In genomic region chr3:87127286-87127685, GRCh38 we compare ENCODE assay signal across 19 cellular contexts.
"Had no signal": no experiment of that assay in that cellular context is flagged by ENCODE, and none has a peak within 500 bp of the region (broad histone marks: within the 10 kb centered on the region; RNA-seq: fewer than 3 reads in every experiment).

No MANE protein-coding gene starts in this region.

- H3K27me3 ChIP-seq: esophagus squamous epithelium, neural progenitor cell, ovary had no signal

- H3K4me2 ChIP-seq: neural progenitor cell had no signal

- H3K9ac ChIP-seq: neural progenitor cell had no signal

- H2AFZ ChIP-seq: neural progenitor cell had no signal

- H3K27ac ChIP-seq: coronary artery, esophagus squamous epithelium, neural progenitor cell, ovary had no signal

- H3K9me3 ChIP-seq: esophagus squamous epithelium, ovary had no signal

- H3K4me3 ChIP-seq: coronary artery, esophagus squamous epithelium, neural progenitor cell, ovary had no signal

- H3K36me3 ChIP-seq: esophagus squamous epithelium, neural progenitor cell, ovary had no signal

- H3K4me1 ChIP-seq: esophagus squamous epithelium, neural progenitor cell had no signal

- ATAC-seq: activated CD8-positive, alpha-beta T cell treated with anti-CD3 and anti-CD28 coated beads, Interleukin-2, amount 10 ng/mL, durations not matched to agents 7 days and 5 days; left lobe of liver; WTC11 had no signal

- DNase-seq: activated CD4-positive, alpha-beta T cell treated with anti-CD3 and anti-CD28 coated beads, Interleukin-2, amount 10 ng/mL, durations not matched to agents 24 days and 14 days; activated CD8-positive, alpha-beta memory T cell treated with anti-CD3 and anti-CD28 coated beads, Interleukin-2, amount 50 U/mL, for 4 hours; activated CD8-positive, alpha-beta T cell treated with anti-CD3 and anti-CD28 coated beads, Interleukin-2, amount 10 ng/mL, durations not matched to agents 7 days and 5 days; activated effector memory CD4-positive, alpha-beta T cell treated with anti-CD3 and anti-CD28 coated beads, Interleukin-2, amount 50 U/mL, for 16 hours; activated T-cell treated with anti-CD3 and anti-CD28 coated beads, Interleukin-2, amount 50 U/mL, for 48 hours; central memory CD4-positive, alpha-beta T cell; effector CD4-positive, alpha-beta T cell; esophagus squamous epithelium; hippocampal formation; naive B cell; ovary; stimulated activated CD4-positive, alpha-beta T cell treated with anti-CD3 and anti-CD28 coated beads, Interleukin-12 subunit alpha, Interleukin-12 subunit beta, amount 100 ng/mL, for 4 hours; stimulated activated CD4-positive, alpha-beta T cell treated with anti-CD3 and anti-CD28 coated beads, Interleukin-2, amount 100 ng/mL, for 24 hours; T-helper 1 cell; T1000 had no signal
